In the genomic region with DNA sequence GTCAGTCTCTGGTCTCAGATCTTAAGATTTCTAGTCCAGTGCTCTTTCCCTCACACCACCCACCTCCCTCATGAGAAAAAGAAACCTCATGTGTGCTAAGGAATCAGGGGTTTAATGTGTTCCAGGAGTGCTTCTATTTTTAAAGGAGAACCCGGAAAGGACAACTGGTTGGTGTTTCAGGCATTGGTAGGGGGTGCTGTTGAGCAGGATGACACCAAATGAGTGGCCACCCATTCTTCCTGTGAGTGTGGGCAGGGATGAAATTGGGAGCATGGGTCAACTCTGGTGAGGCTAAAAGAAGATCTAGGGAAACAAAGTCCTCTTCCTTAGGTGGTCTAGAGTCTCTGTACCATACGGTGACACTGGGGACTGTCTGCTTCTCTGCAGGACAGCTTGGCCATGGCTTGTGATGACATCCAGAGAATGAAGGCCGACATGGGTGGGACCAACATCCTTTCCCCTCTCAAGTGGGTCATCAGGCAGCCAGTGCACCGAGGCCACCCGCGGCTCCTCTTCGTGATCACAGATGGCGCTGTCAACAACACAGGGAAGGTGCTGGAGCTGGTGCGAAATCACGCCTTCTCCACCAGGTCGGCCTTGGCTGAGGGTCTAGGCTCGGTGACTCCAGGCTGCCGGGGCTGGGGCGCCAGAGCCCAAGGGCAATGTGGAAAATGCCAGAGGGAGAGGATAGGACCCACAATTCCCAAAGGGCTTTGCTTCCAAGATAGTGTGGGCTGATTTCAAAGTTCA, we compare ENCODE assay signal across 20 cellular contexts. TPM values are rescaled to one million over a fixed set of nuclear protein-coding genes. Genes with fewer than 3 reads are reported as not detected.
DNase-seq lines count a peak whose midpoint lies in the region; ATAC-seq, FAIRE-seq and TF ChIP-seq lines count a peak whose summit lies in the region.
"Had no signal": no experiment of that assay in that cellular context is flagged by ENCODE, and none has a peak within 500 bp of the region (broad histone marks: within the 10 kb centered on the region; RNA-seq: fewer than 3 reads in every experiment).

No MANE protein-coding gene starts in this region.

- no peaks in the 10 kb centered on the region for H3F3A ChIP-seq in PC-3 (ENCODE audit: low read length, unreplicated experiment)

- WGBS in HepG2 (ENCODE audit: low lambda C conversion rate), result 40% methylated on average over 7 of the region's 14 CpGs
- 45% methylated on average over 2 of the region's 14 CpGs for WGBS in right lobe of liver (ENCODE audit: insufficient coverage, low coverage, low lambda C conversion rate, missing lambda C conversion rate)

- no peak for TF ChIP-seq POLR2A in HepG2 (IDR thresholded peaks at IDR 0.05; ENCODE audit: insufficient read depth in 1 of 2, low read depth in 2 of 2, low read length in 2 of 2)
- TF ChIP-seq POLR2A in right lobe of liver (IDR thresholded peaks at IDR 0.05), result no peak

- TF ChIP-seq CTCF in HepG2 (CRISPR knock-in tag; IDR thresholded peaks at IDR 0.05) (0 out of 2 replicates have a peak, but pooled peaks have one; percentile 14), right lobe of liver (IDR thresholded peaks at IDR 0.05) (peak in 1 of 4 donors; percentile 20), PC-3 (conservative IDR thresholded peaks at IDR 0.05; ENCODE audit: low read depth, low read length) (peak; percentile 47), fibroblast of pulmonary artery (IDR thresholded peaks at IDR 0.05; ENCODE audit: low read length, missing control alignments) (peak; percentile 18), D721Med (IDR thresholded peaks at IDR 0.05; ENCODE audit: insufficient read depth, missing control alignments) (no peak), colonic mucosa (IDR thresholded peaks at IDR 0.05) (no peak)

- no peaks in the 10 kb centered on the region for H3K79me2 ChIP-seq in HepG2 (ENCODE audit: insufficient read depth, low read length)
- no peaks in the 10 kb centered on the region for H3K79me2 ChIP-seq in PC-3 (ENCODE audit: low read length)

- BruUV-seq in HepG2 (replicated peaks; lab: Mats Ljungman, UMichigan) (no TSS peak), PC-3 (replicated peaks; lab: Mats Ljungman, UMichigan) (no TSS peak)

- intact Hi-C loops in HepG2 (cut with micrococcal nuclease; ENCODE audit: unreplicated experiment), result no loop called here
- intact Hi-C loops in right lobe of liver (cut with DNase I), result no loop called here
- intact Hi-C loops in PC-3 (cut with micrococcal nuclease), result no loop called here
- intact Hi-C loops in colonic mucosa (cut with DNase I), result no loop called here

- no peak overlapping the region for H3K27ac ChIP-seq in HepG2 (ENCODE audit: extremely low read length, insufficient read depth, low read length)
- no peak overlapping the region for H3K27ac ChIP-seq in right lobe of liver
- H3K27ac ChIP-seq in PC-3 (ENCODE audit: low read length), result no peak overlapping the region
- H3K27ac ChIP-seq in colonic mucosa, result no peak overlapping the region
- H3K27ac ChIP-seq: gastroesophageal sphincter, stomach had no signal

- TF ChIP-seq EP300 in HepG2 (IDR thresholded peaks at IDR 0.05; ENCODE audit: low read depth in 2 of 2, low read length in 2 of 2) (no peak), HepG2 (CRISPR knock-in tag; IDR thresholded peaks at IDR 0.05; ENCODE audit: borderline replicate concordance) (no peak)

- H3K27me3 ChIP-seq in HepG2 (ENCODE audit: control insufficient read depth in 1 of 2, insufficient read depth in 2 of 2, low read length in 2 of 2) (peaks cover 0 to 23% of the 10 kb centered on the region in 2 experiments; a peak in 2 of 5 replicates), right lobe of liver (no peaks in the 10 kb centered on the region), PC-3 (ENCODE audit: low read length) (no peaks in the 10 kb centered on the region), colonic mucosa (no peaks in the 10 kb centered on the region)

- TF ChIP-seq RAD21 in HepG2 (CRISPR knock-in tag; IDR thresholded peaks at IDR 0.05), result no peak

- no peaks in the 10 kb centered on the region for H4K20me1 ChIP-seq in HepG2 (ENCODE audit: insufficient read depth, low read length)
- no peaks in the 10 kb centered on the region for H4K20me1 ChIP-seq in PC-3 (ENCODE audit: low read length)

- H3K4me2 ChIP-seq in HepG2 (ENCODE audit: low read depth, low read length) (no peak overlapping the region), PC-3 (ENCODE audit: low read length) (no peak overlapping the region)

- DNase-seq in HepG2 (ENCODE audit: low spot score) (no peak), right lobe of liver (no peak), PC-3 (no peak), fibroblast of pulmonary artery (ENCODE audit: low read depth) (no peak), D721Med (ENCODE audit: insufficient read length, low spot score) (no peak), colonic mucosa (no peak), glomerular visceral epithelial cell (ENCODE audit: extremely low spot score) (no peak)
- DNase-seq in activated CD8-positive, alpha-beta memory T cell treated with anti-CD3 and anti-CD28 coated beads for 24 hours, result no peak
- DNase-seq: activated CD4-positive, alpha-beta T cell treated with anti-CD3 and anti-CD28 coated beads, Interleukin-2, amount 10 ng/mL, durations not matched to agents 24 days and 14 days; aorta; MV-4-11; NCI-H2107; NCI-H748 treated with DMSO at 0.1 percent for 48 hours; SIG-M5; stomach; T1000 had no signal

- H2AFZ ChIP-seq in HepG2 (ENCODE audit: low read length) (no peak overlapping the region), PC-3 (ENCODE audit: low read length) (no peak overlapping the region)

- POLR2A ChIA-PET in HepG2 (lab: Yijun Ruan, JAX), result no interaction called here
- POLR2A ChIA-PET in PC-3 (lab: Charles Lee; ENCODE audit: unreplicated experiment), result no interaction called here

- H3K9me2 ChIP-seq in PC-3 (replicated peaks; ENCODE audit: low read length), result no peaks in the 10 kb centered on the region

- H3K4me3 ChIP-seq in HepG2 (replicated peaks in 1 of 3; ENCODE audit: insufficient read depth in 1 of 3, low read depth in 2 of 3, low read length in 3 of 3) (no peak overlapping the region), right lobe of liver (no peak overlapping the region), PC-3 (ENCODE audit: low read length) (no peak overlapping the region), fibroblast of pulmonary artery (replicated peaks; ENCODE audit: low read depth, low read length) (no peak overlapping the region), colonic mucosa (no peak overlapping the region)
- H3K4me3 ChIP-seq: gastroesophageal sphincter, GM12878, stomach had no signal

- H3K4me1 ChIP-seq in HepG2 (ENCODE audit: insufficient read depth, low read length), result no peaks in the 10 kb centered on the region
- no peaks in the 10 kb centered on the region for H3K4me1 ChIP-seq in right lobe of liver
- no peaks in the 10 kb centered on the region for H3K4me1 ChIP-seq in PC-3 (ENCODE audit: insufficient read depth, low read length)
- H3K4me1 ChIP-seq in colonic mucosa, result no peaks in the 10 kb centered on the region

- ATAC-seq in HepG2 (no peak), right lobe of liver (no peak), PC-3 (no peak)
- ATAC-seq: gastroesophageal sphincter, GM12878 had no signal

- FAIRE-seq in HepG2 (lab: Jason Lieb, UNC) (no peak), D721Med (lab: Jason Lieb, UNC) (no peak)
- FAIRE-seq: GM12878 had no signal

- CTCF ChIA-PET in HepG2 (lab: Yijun Ruan, JAX; ENCODE audit: low intra/inter-chr PET ratio, low total read pairs), result no interaction called here
- CTCF ChIA-PET in PC-3 (lab: Charles Lee), result no interaction called here

- H3K36me3 ChIP-seq in HepG2 (replicated peaks in 1 of 2; ENCODE audit: control insufficient read depth in 1 of 2, insufficient read depth in 2 of 2, low read length in 2 of 2) (no peaks in the 10 kb centered on the region), right lobe of liver (no peaks in the 10 kb centered on the region), PC-3 (ENCODE audit: low read depth, low read length) (no peaks in the 10 kb centered on the region), colonic mucosa (no peaks in the 10 kb centered on the region)
- H3K36me3 ChIP-seq: gastroesophageal sphincter, stomach had no signal

- in situ Hi-C loops in HepG2 (cut with HindIII; ENCODE audit: extremely low pct_ligation_motif_present, low pct_unique_long_range_greater_than_20kb), result no loop called here

- H3K9ac ChIP-seq in HepG2 (ENCODE audit: insufficient read depth, low read depth, low read length), result no peak overlapping the region
- H3K9ac ChIP-seq in PC-3 (ENCODE audit: low read length), result no peak overlapping the region
- no peak overlapping the region for H3K9ac ChIP-seq in colonic mucosa (ENCODE audit: low read depth in 2 of 2, low read length in 2 of 2)

- H3K9me3 ChIP-seq in HepG2 (ENCODE audit: low read length) (no peaks in the 10 kb centered on the region), right lobe of liver (no peaks in the 10 kb centered on the region), PC-3 (ENCODE audit: low read length) (no peaks in the 10 kb centered on the region), colonic mucosa (no peaks in the 10 kb centered on the region)
- H3K9me3 ChIP-seq: gastroesophageal sphincter, stomach had no signal

TF ChIP-seq in HepG2, 621 proteins besides CTCF, POLR2A, EP300 and RAD21 (continues in another document):
- no peak for TF ChIP-seq ZNF337 (CRISPR knock-in tag; IDR thresholded peaks at IDR 0.05; ENCODE audit: borderline replicate concordance, low read depth)

RNA-seq across cellular contexts. Expression of a gene that starts 39.3 kb away (rescaled TPM):
- total RNA-seq in HepG2 (2016; rRNA removed; fragmentation: Illumina TruSeq; extraction: Trizol), result not detected in 2 replicates
- total RNA-seq in HepG2 (2016; cell fraction: cytosol; rRNA removed; fragmentation: Illumina TruSeq; extraction: Trizol; ENCODE audit: low read depth), result not detected in 2 replicates
- not detected in 2 replicates for total RNA-seq in HepG2 (2016; cell fraction: insoluble cytoplasmic fraction; rRNA removed; fragmentation: Illumina TruSeq; extraction: Trizol)
- not detected in 2 replicates for total RNA-seq in HepG2 (2016; cell fraction: membrane; rRNA removed; fragmentation: Illumina TruSeq; extraction: Trizol)
- not detected in 2 replicates for total RNA-seq in HepG2 (2016; cell fraction: nucleus; rRNA removed; fragmentation: Illumina TruSeq; extraction: Trizol)
- polyA plus RNA-seq in HepG2 (2011; rRNA removed), result not detected in 2 replicates
- polyA plus RNA-seq in HepG2 (2011; cell fraction: cytosol; rRNA removed), result not detected in 2 replicates
- polyA plus RNA-seq in HepG2 (2011; cell fraction: nucleus; rRNA removed), result not detected in 2 replicates
- not detected in 2 replicates for polyA plus RNA-seq in HepG2 (2012)
- polyA plus RNA-seq in HepG2 (2016; cell fraction: cytosol; fragmentation: Illumina TruSeq; extraction: Trizol; ENCODE audit: low read depth), result not detected in 2 replicates
- polyA plus RNA-seq in HepG2 (2016; cell fraction: insoluble cytoplasmic fraction; fragmentation: Illumina TruSeq; extraction: Trizol; ENCODE audit: low read depth), result not detected in 2 replicates
- polyA plus RNA-seq in HepG2 (2016; cell fraction: membrane; fragmentation: Illumina TruSeq; extraction: Trizol; ENCODE audit: low read depth), result not detected in 2 replicates
- not detected in 2 replicates for polyA plus RNA-seq in HepG2 (2016; cell fraction: nucleus; fragmentation: Illumina TruSeq; extraction: Trizol; ENCODE audit: insufficient read depth, low read depth)
- not detected in 2 replicates for polyA minus RNA-seq in HepG2 (2011; rRNA and poly(A)+ RNA removed; ENCODE audit: low replicate concordance)
- not detected in 2 replicates for polyA minus RNA-seq in HepG2 (2011; cell fraction: cytosol; rRNA and poly(A)+ RNA removed)
- not detected in 2 replicates for polyA minus RNA-seq in HepG2 (2011; cell fraction: nucleus; rRNA and poly(A)+ RNA removed)
- total RNA-seq in right lobe of liver, result not detected
- not detected in 2 replicates for total RNA-seq in PC-3 (2014; rRNA removed)
- total RNA-seq in colonic mucosa, result under 1 TPM; 0.29 to 0.30 TPM
- total RNA-seq: activated CD4-positive, alpha-beta T cell treated with anti-CD3 and anti-CD28 coated beads, Interleukin-2, amount 10 ng/mL, durations not matched to agents 24 days and 14 days; activated T-helper 2 cell treated with anti-CD3 and anti-CD28 coated beads, Interferon-gamma antibody, Interleukin-2, Interleukin-4, amounts not matched to agents 10 μg/mL and 5 μg/mL and 100 μg/mL, durations not matched to agents 14 hours and 24 hours and 36 hours; aorta; osteocyte; stomach had no signal
- polyA plus RNA-seq: aorta, stomach had no signal

Comparison
In these comparisons a context has a peak if more than half of its experiments do, and no peak if none do; other contexts are left out.
1. CTCF ChIP-seq: peak in HepG2 (single experiment), PC-3 (single experiment) and fibroblast of pulmonary artery (single experiment); none in D721Med (single experiment) and colonic mucosa (single experiment).